1 cellular context compared by ENCODE assay signal in the genomic region with DNA sequence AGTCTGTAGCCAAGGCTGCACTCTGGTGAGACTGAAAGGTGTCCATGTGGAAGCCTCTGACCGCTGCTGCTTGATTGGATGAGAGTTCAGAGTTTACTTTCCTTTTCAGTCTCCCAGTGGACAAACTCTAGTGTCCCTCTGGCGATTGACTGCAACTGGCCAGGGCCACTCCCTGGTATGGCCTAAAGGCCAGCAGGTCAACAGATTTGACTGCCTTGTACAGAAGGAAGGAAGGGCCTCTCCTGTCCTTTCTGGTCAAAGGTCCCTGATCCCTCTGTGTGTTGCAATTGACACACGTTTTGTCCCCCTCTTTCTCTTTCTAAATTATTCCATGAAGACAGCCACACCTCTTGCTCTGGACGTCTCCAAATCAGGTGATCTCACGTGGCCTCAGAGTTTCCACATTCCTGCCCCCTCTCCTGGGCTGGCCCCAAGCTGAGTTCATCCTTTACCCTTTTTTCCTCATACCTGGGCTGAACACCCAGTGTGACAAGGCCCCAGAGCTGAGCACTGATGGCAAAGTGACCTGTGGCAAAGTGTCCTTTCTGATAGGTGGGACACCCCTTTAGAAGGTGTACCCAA.
TF ChIP-seq lines count a peak whose summit lies in the region.

No MANE protein-coding gene starts in this region.

TF ChIP-seq in HepG2, 621 proteins besides CTCF, POLR2A, EP300 and RAD21 (continued from another document and continues in another):
- no peak for TF ChIP-seq ZFAT (CRISPR knock-in tag; conservative IDR thresholded peaks at IDR 0.05)
- no peak for TF ChIP-seq LCORL (IDR thresholded peaks at IDR 0.05)
- peak; percentile 90 for TF ChIP-seq LCORL (CRISPR knock-in tag; IDR thresholded peaks at IDR 0.05)
- TF ChIP-seq SMC3 (IDR thresholded peaks at IDR 0.05; ENCODE audit: low read length): no peak; the same call in 1 of the 2 replicates
- TF ChIP-seq ZFX (CRISPR knock-in tag; IDR thresholded peaks at IDR 0.05; ENCODE audit: low read depth): peak; percentile 66
- TF ChIP-seq ZNF607 (CRISPR knock-in tag; IDR thresholded peaks at IDR 0.05; ENCODE audit: borderline replicate concordance): no peak
- peak; percentile 48; the same call in 1 of the 2 replicates for TF ChIP-seq ZBTB7B (CRISPR knock-in tag; IDR thresholded peaks at IDR 0.05)
- no peak for TF ChIP-seq HNRNPLL (IDR thresholded peaks at IDR 0.05; ENCODE audit: low read depth, low read length, poor library complexity, severe bottlenecking)
- TF ChIP-seq PCBP1 (IDR thresholded peaks at IDR 0.05; ENCODE audit: borderline replicate concordance, low read depth, low read length): no peak
- no peak for TF ChIP-seq ZNF747 (CRISPR knock-in tag; IDR thresholded peaks at IDR 0.05; ENCODE audit: borderline replicate concordance)
- TF ChIP-seq RXRA (CRISPR knock-in tag; IDR thresholded peaks at IDR 0.05): peak; percentile 59; the same call in 1 of the 2 replicates
- no peak for TF ChIP-seq ZNF33A (CRISPR knock-in tag; IDR thresholded peaks at IDR 0.05; ENCODE audit: borderline replicate concordance)
- TF ChIP-seq ZMYM2 (CRISPR knock-in tag; IDR thresholded peaks at IDR 0.05): peak; percentile 70; the same call in 1 of the 2 replicates
- no peak for TF ChIP-seq BRCA1 (CRISPR knock-in tag; IDR thresholded peaks at IDR 0.05)
- no peak for TF ChIP-seq XRCC5 (optimal IDR thresholded peaks at IDR 0.05; ENCODE audit: low read length)
- TF ChIP-seq CREB1 (IDR thresholded peaks at IDR 0.05): no peak
- TF ChIP-seq CREB1 (CRISPR knock-in tag; IDR thresholded peaks at IDR 0.05): peak; percentile 57; the same call in 1 of the 2 replicates
- TF ChIP-seq HMGA1 (CRISPR knock-in tag; conservative IDR thresholded peaks at IDR 0.05): no peak
- TF ChIP-seq HNF4A (CRISPR knock-in tag; IDR thresholded peaks at IDR 0.05): peak; percentile 91
- no peak for TF ChIP-seq FLYWCH1 (CRISPR knock-in tag; IDR thresholded peaks at IDR 0.05)
- no peak for TF ChIP-seq ZNF468 (CRISPR knock-in tag; IDR thresholded peaks at IDR 0.05)
- TF ChIP-seq, protein P1, sequence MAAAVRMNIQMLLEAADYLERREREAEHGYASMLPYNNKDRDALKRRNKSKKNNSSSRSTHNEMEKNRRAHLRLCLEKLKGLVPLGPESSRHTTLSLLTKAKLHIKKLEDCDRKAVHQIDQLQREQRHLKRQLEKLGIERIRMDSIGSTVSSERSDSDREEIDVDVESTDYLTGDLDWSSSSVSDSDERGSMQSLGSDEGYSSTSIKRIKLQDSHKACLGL (CRISPR knock-in tag; IDR thresholded peaks at IDR 0.05): peak; percentile 26; the same call in 1 of the 2 replicates
- peak; percentile 51 for TF ChIP-seq NFYB (CRISPR knock-in tag; IDR thresholded peaks at IDR 0.05)
- TF ChIP-seq ZMYM3 (CRISPR knock-in tag; IDR thresholded peaks at IDR 0.05): peak; percentile 65; the same call in 1 of the 2 replicates
- no peak for TF ChIP-seq SP1 (IDR thresholded peaks at IDR 0.05)
- 0 out of 2 replicates have a peak, but pooled peaks have one; percentile 33 for TF ChIP-seq SP1 (CRISPR knock-in tag; IDR thresholded peaks at IDR 0.05)
- peak; percentile 13; the same call in 1 of the 2 replicates for TF ChIP-seq POGZ (CRISPR knock-in tag; IDR thresholded peaks at IDR 0.05)
- TF ChIP-seq RFXAP (CRISPR knock-in tag; IDR thresholded peaks at IDR 0.05; ENCODE audit: borderline replicate concordance): 0 out of 2 replicates have a peak, but pooled peaks have one; percentile 44
- TF ChIP-seq ZNF124 (CRISPR knock-in tag; IDR thresholded peaks at IDR 0.05): 0 out of 2 replicates have a peak, but pooled peaks have one; percentile 61
- TF ChIP-seq, protein P2, sequence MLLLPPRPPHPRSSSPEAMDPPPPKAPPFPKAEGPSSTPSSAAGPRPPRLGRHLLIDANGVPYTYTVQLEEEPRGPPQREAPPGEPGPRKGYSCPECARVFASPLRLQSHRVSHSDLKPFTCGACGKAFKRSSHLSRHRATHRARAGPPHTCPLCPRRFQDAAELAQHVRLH (CRISPR knock-in tag; IDR thresholded peaks at IDR 0.05; ENCODE audit: borderline replicate concordance, low read depth): 0 out of 2 replicates have a peak, but pooled peaks have one; percentile 32
- no peak for TF ChIP-seq ZNF598 (CRISPR knock-in tag; IDR thresholded peaks at IDR 0.05; ENCODE audit: borderline replicate concordance)
- TF ChIP-seq ZSCAN29 (CRISPR knock-in tag; conservative IDR thresholded peaks at IDR 0.05): no peak
- TF ChIP-seq, protein P3, sequence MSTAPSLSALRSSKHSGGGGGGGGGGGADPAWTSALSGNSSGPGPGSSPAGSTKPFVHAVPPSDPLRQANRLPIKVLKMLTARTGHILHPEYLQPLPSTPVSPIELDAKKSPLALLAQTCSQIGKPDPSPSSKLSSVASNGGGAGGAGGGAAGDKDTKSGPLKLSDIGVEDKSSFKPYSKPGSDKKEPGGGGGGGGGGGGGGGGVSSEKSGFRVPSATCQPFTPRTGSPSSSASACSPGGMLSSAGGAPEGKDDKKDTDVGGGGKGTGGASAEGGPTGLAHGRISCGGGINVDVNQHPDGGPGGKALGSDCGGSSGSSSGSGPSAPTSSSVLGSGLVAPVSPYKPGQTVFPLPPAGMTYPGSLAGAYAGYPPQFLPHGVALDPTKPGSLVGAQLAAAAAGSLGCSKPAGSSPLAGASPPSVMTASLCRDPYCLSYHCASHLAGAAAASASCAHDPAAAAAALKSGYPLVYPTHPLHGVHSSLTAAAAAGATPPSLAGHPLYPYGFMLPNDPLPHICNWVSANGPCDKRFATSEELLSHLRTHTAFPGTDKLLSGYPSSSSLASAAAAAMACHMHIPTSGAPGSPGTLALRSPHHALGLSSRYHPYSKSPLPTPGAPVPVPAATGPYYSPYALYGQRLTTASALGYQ (CRISPR knock-in tag; IDR thresholded peaks at IDR 0.05): no peak
- TF ChIP-seq, protein P4, sequence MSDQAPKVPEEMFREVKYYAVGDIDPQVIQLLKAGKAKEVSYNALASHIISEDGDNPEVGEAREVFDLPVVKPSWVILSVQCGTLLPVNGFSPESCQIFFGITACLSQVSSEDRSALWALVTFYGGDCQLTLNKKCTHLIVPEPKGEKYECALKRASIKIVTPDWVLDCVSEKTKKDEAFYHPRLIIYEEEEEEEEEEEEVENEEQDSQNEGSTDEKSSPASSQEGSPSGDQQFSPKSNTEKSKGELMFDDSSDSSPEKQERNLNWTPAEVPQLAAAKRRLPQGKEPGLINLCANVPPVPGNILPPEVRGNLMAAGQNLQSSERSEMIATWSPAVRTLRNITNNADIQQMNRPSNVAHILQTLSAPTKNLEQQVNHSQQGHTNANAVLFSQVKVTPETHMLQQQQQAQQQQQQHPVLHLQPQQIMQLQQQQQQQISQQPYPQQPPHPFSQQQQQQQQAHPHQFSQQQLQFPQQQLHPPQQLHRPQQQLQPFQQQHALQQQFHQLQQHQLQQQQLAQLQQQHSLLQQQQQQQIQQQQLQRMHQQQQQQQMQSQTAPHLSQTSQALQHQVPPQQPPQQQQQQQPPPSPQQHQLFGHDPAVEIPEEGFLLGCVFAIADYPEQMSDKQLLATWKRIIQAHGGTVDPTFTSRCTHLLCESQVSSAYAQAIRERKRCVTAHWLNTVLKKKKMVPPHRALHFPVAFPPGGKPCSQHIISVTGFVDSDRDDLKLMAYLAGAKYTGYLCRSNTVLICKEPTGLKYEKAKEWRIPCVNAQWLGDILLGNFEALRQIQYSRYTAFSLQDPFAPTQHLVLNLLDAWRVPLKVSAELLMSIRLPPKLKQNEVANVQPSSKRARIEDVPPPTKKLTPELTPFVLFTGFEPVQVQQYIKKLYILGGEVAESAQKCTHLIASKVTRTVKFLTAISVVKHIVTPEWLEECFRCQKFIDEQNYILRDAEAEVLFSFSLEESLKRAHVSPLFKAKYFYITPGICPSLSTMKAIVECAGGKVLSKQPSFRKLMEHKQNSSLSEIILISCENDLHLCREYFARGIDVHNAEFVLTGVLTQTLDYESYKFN (CRISPR knock-in tag; conservative IDR thresholded peaks at IDR 0.05): peak; percentile 83
- no peak for TF ChIP-seq ZSCAN21 (CRISPR knock-in tag; IDR thresholded peaks at IDR 0.05; ENCODE audit: borderline replicate concordance)
- TF ChIP-seq ZNF773 (CRISPR knock-in tag; IDR thresholded peaks at IDR 0.05; ENCODE audit: borderline replicate concordance): no peak
- no peak for TF ChIP-seq SMAD1 (CRISPR knock-in tag; IDR thresholded peaks at IDR 0.05; ENCODE audit: borderline replicate concordance, low read depth)
- TF ChIP-seq ZNF879 (CRISPR knock-in tag; IDR thresholded peaks at IDR 0.05): no peak
- peak; percentile 83; the same call in 1 of the 2 replicates for TF ChIP-seq NCOR1 (IDR thresholded peaks at IDR 0.05; ENCODE audit: borderline replicate concordance, low read length)
- 0 out of 4 replicates have a peak, but pooled peaks of 1 of the 2 experiments have one; percentile 28 for TF ChIP-seq KLF16 (CRISPR knock-in tag; IDR thresholded peaks at IDR 0.05)
- TF ChIP-seq, protein P5, sequence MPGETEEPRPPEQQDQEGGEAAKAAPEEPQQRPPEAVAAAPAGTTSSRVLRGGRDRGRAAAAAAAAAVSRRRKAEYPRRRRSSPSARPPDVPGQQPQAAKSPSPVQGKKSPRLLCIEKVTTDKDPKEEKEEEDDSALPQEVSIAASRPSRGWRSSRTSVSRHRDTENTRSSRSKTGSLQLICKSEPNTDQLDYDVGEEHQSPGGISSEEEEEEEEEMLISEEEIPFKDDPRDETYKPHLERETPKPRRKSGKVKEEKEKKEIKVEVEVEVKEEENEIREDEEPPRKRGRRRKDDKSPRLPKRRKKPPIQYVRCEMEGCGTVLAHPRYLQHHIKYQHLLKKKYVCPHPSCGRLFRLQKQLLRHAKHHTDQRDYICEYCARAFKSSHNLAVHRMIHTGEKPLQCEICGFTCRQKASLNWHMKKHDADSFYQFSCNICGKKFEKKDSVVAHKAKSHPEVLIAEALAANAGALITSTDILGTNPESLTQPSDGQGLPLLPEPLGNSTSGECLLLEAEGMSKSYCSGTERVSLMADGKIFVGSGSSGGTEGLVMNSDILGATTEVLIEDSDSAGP (CRISPR knock-in tag; IDR thresholded peaks at IDR 0.05; ENCODE audit: borderline replicate concordance): peak; percentile 26; the same call in 1 of the 2 replicates
- TF ChIP-seq GFI1 (CRISPR knock-in tag; IDR thresholded peaks at IDR 0.05; ENCODE audit: borderline replicate concordance): 0 out of 2 replicates have a peak, but pooled peaks have one; percentile 23
- TF ChIP-seq, protein P6, sequence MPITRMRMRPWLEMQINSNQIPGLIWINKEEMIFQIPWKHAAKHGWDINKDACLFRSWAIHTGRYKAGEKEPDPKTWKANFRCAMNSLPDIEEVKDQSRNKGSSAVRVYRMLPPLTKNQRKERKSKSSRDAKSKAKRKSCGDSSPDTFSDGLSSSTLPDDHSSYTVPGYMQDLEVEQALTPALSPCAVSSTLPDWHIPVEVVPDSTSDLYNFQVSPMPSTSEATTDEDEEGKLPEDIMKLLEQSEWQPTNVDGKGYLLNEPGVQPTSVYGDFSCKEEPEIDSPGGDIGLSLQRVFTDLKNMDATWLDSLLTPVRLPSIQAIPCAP (CRISPR knock-in tag; IDR thresholded peaks at IDR 0.05; ENCODE audit: low read depth): 0 out of 2 replicates have a peak, but pooled peaks have one; percentile 71
- TF ChIP-seq, protein P7, sequence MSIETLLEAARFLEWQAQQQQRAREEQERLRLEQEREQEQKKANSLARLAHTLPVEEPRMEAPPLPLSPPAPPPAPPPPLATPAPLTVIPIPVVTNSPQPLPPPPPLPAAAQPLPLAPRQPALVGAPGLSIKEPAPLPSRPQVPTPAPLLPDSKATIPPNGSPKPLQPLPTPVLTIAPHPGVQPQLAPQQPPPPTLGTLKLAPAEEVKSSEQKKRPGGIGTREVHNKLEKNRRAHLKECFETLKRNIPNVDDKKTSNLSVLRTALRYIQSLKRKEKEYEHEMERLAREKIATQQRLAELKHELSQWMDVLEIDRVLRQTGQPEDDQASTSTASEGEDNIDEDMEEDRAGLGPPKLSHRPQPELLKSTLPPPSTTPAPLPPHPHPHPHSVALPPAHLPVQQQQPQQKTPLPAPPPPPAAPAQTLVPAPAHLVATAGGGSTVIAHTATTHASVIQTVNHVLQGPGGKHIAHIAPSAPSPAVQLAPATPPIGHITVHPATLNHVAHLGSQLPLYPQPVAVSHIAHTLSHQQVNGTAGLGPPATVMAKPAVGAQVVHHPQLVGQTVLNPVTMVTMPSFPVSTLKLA (IDR thresholded peaks at IDR 0.05): no peak
- no peak for TF ChIP-seq EEA1 (CRISPR knock-in tag; IDR thresholded peaks at IDR 0.05; ENCODE audit: borderline replicate concordance)
- TF ChIP-seq NCOA5 (CRISPR knock-in tag; IDR thresholded peaks at IDR 0.05): no peak
- TF ChIP-seq ZNF709 (CRISPR knock-in tag; IDR thresholded peaks at IDR 0.05): no peak
- TF ChIP-seq, protein P8, sequence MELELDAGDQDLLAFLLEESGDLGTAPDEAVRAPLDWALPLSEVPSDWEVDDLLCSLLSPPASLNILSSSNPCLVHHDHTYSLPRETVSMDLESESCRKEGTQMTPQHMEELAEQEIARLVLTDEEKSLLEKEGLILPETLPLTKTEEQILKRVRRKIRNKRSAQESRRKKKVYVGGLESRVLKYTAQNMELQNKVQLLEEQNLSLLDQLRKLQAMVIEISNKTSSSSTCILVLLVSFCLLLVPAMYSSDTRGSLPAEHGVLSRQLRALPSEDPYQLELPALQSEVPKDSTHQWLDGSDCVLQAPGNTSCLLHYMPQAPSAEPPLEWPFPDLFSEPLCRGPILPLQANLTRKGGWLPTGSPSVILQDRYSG (CRISPR knock-in tag; IDR thresholded peaks at IDR 0.05): no peak
- TF ChIP-seq, protein P9, sequence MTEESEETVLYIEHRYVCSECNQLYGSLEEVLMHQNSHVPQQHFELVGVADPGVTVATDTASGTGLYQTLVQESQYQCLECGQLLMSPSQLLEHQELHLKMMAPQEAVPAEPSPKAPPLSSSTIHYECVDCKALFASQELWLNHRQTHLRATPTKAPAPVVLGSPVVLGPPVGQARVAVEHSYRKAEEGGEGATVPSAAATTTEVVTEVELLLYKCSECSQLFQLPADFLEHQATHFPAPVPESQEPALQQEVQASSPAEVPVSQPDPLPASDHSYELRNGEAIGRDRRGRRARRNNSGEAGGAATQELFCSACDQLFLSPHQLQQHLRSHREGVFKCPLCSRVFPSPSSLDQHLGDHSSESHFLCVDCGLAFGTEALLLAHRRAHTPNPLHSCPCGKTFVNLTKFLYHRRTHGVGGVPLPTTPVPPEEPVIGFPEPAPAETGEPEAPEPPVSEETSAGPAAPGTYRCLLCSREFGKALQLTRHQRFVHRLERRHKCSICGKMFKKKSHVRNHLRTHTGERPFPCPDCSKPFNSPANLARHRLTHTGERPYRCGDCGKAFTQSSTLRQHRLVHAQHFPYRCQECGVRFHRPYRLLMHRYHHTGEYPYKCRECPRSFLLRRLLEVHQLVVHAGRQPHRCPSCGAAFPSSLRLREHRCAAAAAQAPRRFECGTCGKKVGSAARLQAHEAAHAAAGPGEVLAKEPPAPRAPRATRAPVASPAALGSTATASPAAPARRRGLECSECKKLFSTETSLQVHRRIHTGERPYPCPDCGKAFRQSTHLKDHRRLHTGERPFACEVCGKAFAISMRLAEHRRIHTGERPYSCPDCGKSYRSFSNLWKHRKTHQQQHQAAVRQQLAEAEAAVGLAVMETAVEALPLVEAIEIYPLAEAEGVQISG (CRISPR knock-in tag; IDR thresholded peaks at IDR 0.05): no peak
- TF ChIP-seq, protein P10, sequence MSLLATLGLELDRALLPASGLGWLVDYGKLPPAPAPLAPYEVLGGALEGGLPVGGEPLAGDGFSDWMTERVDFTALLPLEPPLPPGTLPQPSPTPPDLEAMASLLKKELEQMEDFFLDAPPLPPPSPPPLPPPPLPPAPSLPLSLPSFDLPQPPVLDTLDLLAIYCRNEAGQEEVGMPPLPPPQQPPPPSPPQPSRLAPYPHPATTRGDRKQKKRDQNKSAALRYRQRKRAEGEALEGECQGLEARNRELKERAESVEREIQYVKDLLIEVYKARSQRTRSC (CRISPR knock-in tag; IDR thresholded peaks at IDR 0.05; ENCODE audit: low read depth): no peak
- TF ChIP-seq ZNF10 (CRISPR knock-in tag; IDR thresholded peaks at IDR 0.05; ENCODE audit: borderline replicate concordance, low read depth): no peak
- TF ChIP-seq FOSL2 (CRISPR knock-in tag; IDR thresholded peaks at IDR 0.05): peak; percentile 11; the same call in 1 of the 2 replicates
- TF ChIP-seq ZNF530 (CRISPR knock-in tag; IDR thresholded peaks at IDR 0.05; ENCODE audit: low read depth): no peak
